8 cellular contexts compared by ENCODE assay signal in genomic region chr15:97959738-97960363, GRCh38. TPM values are rescaled to one million over a fixed set of nuclear protein-coding genes. Genes with fewer than 3 reads are reported as not detected.
DNase-seq lines count a peak whose midpoint lies in the region; ATAC-seq, FAIRE-seq and TF ChIP-seq lines count a peak whose summit lies in the region.

No MANE protein-coding gene starts in this region.

- H3K4me1 ChIP-seq in heart right ventricle = peaks cover 0 to 42% (median 16%) of the 10 kb centered on the region in 9 donors
- H3K4me1 ChIP-seq in mononuclear cell (ENCODE audit: insufficient read depth, low read length) = peaks cover 26% of the 10 kb centered on the region
- peaks cover 35% of the 10 kb centered on the region for H3K4me1 ChIP-seq in vagina

- no peak for FAIRE-seq in bronchial epithelial cell (lab: Jason Lieb, UNC)

- H3K4me3 ChIP-seq in heart right ventricle = peak overlapping the region in 9 of 10 donors; percentile 13 to 98 (median 87)
- peak overlapping the region; percentile 29 for H3K4me3 ChIP-seq in bronchial epithelial cell (ENCODE audit: low read depth, low read length)
- peak overlapping the region; percentile 10 for H3K4me3 ChIP-seq in mononuclear cell (ENCODE audit: low read length)
- H3K4me3 ChIP-seq in vagina = peak overlapping the region; percentile 36 to 92

- no peaks in the 10 kb centered on the region for H3K27me3 ChIP-seq in heart right ventricle
- no peaks in the 10 kb centered on the region for H3K27me3 ChIP-seq in bronchial epithelial cell (ENCODE audit: control insufficient read depth, insufficient read depth, low read length)
- H3K27me3 ChIP-seq in mononuclear cell (ENCODE audit: insufficient read depth, low read length) = no peaks in the 10 kb centered on the region
- H3K27me3 ChIP-seq in vagina = no peaks in the 10 kb centered on the region

- intact Hi-C loops in heart right ventricle (cut with DNase I) (loop anchor here in 1 of 10 donors (10.0 kb wide), 1 partner anchor 55 kb away; no protein-coding TSS in a partner anchor), left ventricle myocardium superior (cut with micrococcal nuclease) (no loop called here), vagina (cut with DNase I) (loop anchor here (5.0 kb wide), 1 partner anchor 1608 kb away; no protein-coding TSS in a partner anchor)

- H3K9me3 ChIP-seq in heart right ventricle = no peaks in the 10 kb centered on the region
- no peaks in the 10 kb centered on the region for H3K9me3 ChIP-seq in mononuclear cell (ENCODE audit: low read depth, low read length)
- H3K9me3 ChIP-seq in vagina = no peaks in the 10 kb centered on the region

- H3K36me3 ChIP-seq in heart right ventricle = peaks cover 0 to 11% (median 0%) of the 10 kb centered on the region in 9 donors
- peaks cover 12% of the 10 kb centered on the region for H3K36me3 ChIP-seq in bronchial epithelial cell (ENCODE audit: control insufficient read depth, insufficient read depth, low read length)
- H3K36me3 ChIP-seq in vagina = no peaks in the 10 kb centered on the region

- ATAC-seq in heart right ventricle = peak in 1 of 8 donors; percentile 1
- no peak for ATAC-seq in left ventricle myocardium superior
- no peak for ATAC-seq in HG02884 (IDR thresholded peaks at IDR 0.05; ENCODE audit: unreplicated experiment)

- H3K27ac ChIP-seq in heart right ventricle (peak overlapping the region in 9 of 10 donors; percentile 23 to 95 (median 68)), vagina (peak overlapping the region; percentile 71)

- TF ChIP-seq POLR2A in vagina (IDR thresholded peaks at IDR 0.05) = peak in 1 of 2 donors; percentile 18

- WGBS in heart right ventricle, 2 donors = 3 to 5% methylated on average over 19 of the region's 19 CpGs

- DNase-seq in heart right ventricle (no peak), left ventricle myocardium superior (no peak), bronchial epithelial cell (ENCODE audit: low read depth) (peak; percentile 43), vagina (ENCODE audit: extremely low spot score in 2 of 2) (no peak), NCI-H1048 (lab: John Stamatoyannopoulos, UW) (no peak), H4 (ENCODE audit: low spot score) (no peak)

- TF ChIP-seq CTCF in heart right ventricle (IDR thresholded peaks at IDR 0.05) (no peak), bronchial epithelial cell (IDR thresholded peaks at IDR 0.05; ENCODE audit: insufficient read depth, low read length, severe bottlenecking) (no peak), vagina (IDR thresholded peaks at IDR 0.05) (no peak)

RNA-seq across cellular contexts. Expression of gene ARRDC4, which starts 0.7 kb away (rescaled TPM):
- total RNA-seq in heart right ventricle = 10 to 100 TPM in 9 of 10 donors, 1 to 10 TPM in 1; 9.4 to 26.4 (median 14.5) TPM
- 10 to 100 TPM in 1 of 2 donors, 1 to 10 TPM in 1; 8.2 to 16.4 TPM for polyA plus RNA-seq in heart right ventricle
- total RNA-seq in left ventricle myocardium superior = 15.8 TPM
- 3.9 and 80.6 TPM in 2 replicates for total RNA-seq in bronchial epithelial cell
- total RNA-seq in mononuclear cell = 22.6 TPM
- 35.8 TPM for total RNA-seq in vagina
- total RNA-seq in H4 (2014; rRNA removed; shearing (Covaris generic)) = 6.3 and 6.9 TPM in 2 replicates

Comparison
In these comparisons a context has a peak if more than half of its experiments do, and no peak if none do; other contexts are left out.
1. H3K4me3 ChIP-seq: peak in every context shown above with its lines; median percentile 87 in heart right ventricle; 64 in vagina; 29 in bronchial epithelial cell; 10 in mononuclear cell.